In the genomic region with DNA sequence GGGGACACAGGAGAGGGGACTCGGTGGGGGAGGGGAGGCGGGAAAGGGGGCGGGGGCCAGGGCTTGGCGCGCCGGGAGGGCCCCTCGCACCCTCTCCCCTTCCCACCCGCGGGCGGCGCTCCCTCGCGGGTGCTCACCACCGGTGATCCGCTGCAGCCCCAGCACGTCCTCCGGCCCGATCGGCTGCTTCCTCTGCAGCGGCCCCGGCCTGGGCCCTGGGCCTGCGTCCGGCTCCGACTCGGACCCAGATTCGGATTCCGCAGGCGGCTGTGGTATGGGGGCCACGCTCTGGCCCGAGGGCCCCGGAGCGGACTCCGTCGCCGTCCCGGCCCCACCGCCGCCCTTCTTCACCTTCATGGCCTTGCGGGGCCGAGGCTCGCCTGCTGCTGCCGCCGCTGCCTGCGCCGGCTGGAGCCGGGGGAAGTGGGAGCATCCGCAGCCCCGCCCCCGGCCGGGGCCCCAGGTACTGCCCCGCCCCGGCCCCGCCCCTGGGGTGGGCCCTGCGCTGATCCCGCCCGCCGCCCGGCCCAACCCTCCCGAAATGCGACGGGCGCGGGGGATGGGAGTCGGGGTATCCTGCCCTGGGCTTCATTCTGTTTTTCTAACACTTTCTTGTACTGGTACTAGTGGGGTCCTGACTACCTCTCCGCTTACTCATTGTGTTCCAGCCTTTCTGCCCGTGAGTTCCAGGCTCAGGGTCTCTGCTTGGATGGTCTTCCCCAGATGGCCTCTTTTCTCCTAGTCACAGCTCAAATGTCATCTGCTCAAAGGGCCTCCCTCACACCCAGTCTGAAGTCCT, we compare ENCODE assay signal across 8 cellular contexts. TPM values are rescaled to one million over a fixed set of nuclear protein-coding genes. Genes with fewer than 3 reads are reported as not detected.
DNase-seq lines count a peak whose midpoint lies in the region; ATAC-seq and TF ChIP-seq lines count a peak whose summit lies in the region.

Gene UNC119 (minus strand): TSS at position 424 of the 799 bp plus-strand sequence. CDS start 67 bp downstream, at position 357.

- H3K36me3 Mint-ChIP-seq in IgD-negative memory B cell = peaks cover 8% of the 10 kb centered on the region

- no peak for TF ChIP-seq CTCF in gastroesophageal sphincter (IDR thresholded peaks at IDR 0.05)
- TF ChIP-seq CTCF in neutrophil (IDR thresholded peaks at IDR 0.05) = peak; percentile 30
- TF ChIP-seq CTCF in subcutaneous adipose tissue (IDR thresholded peaks at IDR 0.05; ENCODE audit: low read depth) = no peak

- peak; percentile 85 for DNase-seq in CD1c-positive myeloid dendritic cell (ENCODE audit: extremely low spot score)
- DNase-seq in activated naive CD4-positive, alpha-beta T cell (lab: John Stamatoyannopoulos, UW) = peak in 3 of 4 experiments; percentile 37 to 77 (median 60)

- H3K36me3 ChIP-seq in gastroesophageal sphincter (peaks cover 0 to 48% of the 10 kb centered on the region in 2 donors), neutrophil (peaks cover 46% of the 10 kb centered on the region)

- H3K9me3 ChIP-seq in gastroesophageal sphincter (no peaks in the 10 kb centered on the region), neutrophil (no peaks in the 10 kb centered on the region)

- TF ChIP-seq EP300 in gastroesophageal sphincter (IDR thresholded peaks at IDR 0.05) = no peak

- TF ChIP-seq POLR2A in Raji (IDR thresholded peaks at IDR 0.05; ENCODE audit: insufficient read depth, low read depth, low read length) (peak; percentile 83), gastroesophageal sphincter (IDR thresholded peaks at IDR 0.05) (peak; percentile 50 to 55)

- 10 to 13% methylated on average over 2 to 4 of the region's 66 CpGs for WGBS in gastroesophageal sphincter (ENCODE audit: low coverage in 1 of 2), 2 donors

- H3K27me3 ChIP-seq in gastroesophageal sphincter (no peaks in the 10 kb centered on the region), neutrophil (no peaks in the 10 kb centered on the region)

- H3K4me3 Mint-ChIP-seq in IgD-negative memory B cell = peak within 1 kb of the TSS; percentile 77 to 99 (median 92)

- H3K9me3 Mint-ChIP-seq in IgD-negative memory B cell = no peaks in the 10 kb centered on the region

- peaks cover 42 to 48% (median 45%) of the 10 kb centered on the region in 3 donors for H3K4me1 Mint-ChIP-seq in IgD-negative memory B cell

- H3K27ac Mint-ChIP-seq in IgD-negative memory B cell = peak within 1 kb of the TSS; percentile 90 to 96 (median 90)

- H3K4me1 ChIP-seq in gastroesophageal sphincter (peaks cover 0 to 50% (median 16%) of the 10 kb centered on the region in 3 donors), neutrophil (ENCODE audit: control insufficient read depth in 1 of 2, insufficient read depth in 1 of 2, low read depth in 1 of 2, low read length in 1 of 2) (peaks cover 49 to 55% of the 10 kb centered on the region in 2 experiments)

- ATAC-seq in GM19452 (IDR thresholded peaks at IDR 0.05; ENCODE audit: unreplicated experiment) (peak; percentile 53), gastroesophageal sphincter (peak; percentile 93)

- peak within 1 kb of the TSS in 3 of 4 donors; percentile 78 to 80 (median 79) for H3K27ac ChIP-seq in gastroesophageal sphincter
- H3K27ac ChIP-seq in neutrophil = peak within 1 kb of the TSS; percentile 86

- peak within 1 kb of the TSS; percentile 88 to 91 for H3K4me3 ChIP-seq in gastroesophageal sphincter
- H3K4me3 ChIP-seq in neutrophil (ENCODE audit: low read depth in 1 of 2, low read length in 1 of 2) = peak within 1 kb of the TSS; percentile 74 to 99

- H3K27me3 Mint-ChIP-seq in IgD-negative memory B cell = no peaks in the 10 kb centered on the region

RNA-seq across cellular contexts. Expression of gene UNC119, which starts in this region (rescaled TPM):
- polyA plus RNA-seq in IgD-negative memory B cell = 69.5 TPM
- total RNA-seq in gastroesophageal sphincter (10 to 100 TPM; 17.5 to 28.7 (median 20.3) TPM), subcutaneous adipose tissue (10 to 100 TPM; 15.7 to 26.5 (median 20.8) TPM)

Comparison
In these comparisons a context has a peak if more than half of its experiments do, and no peak if none do; other contexts are left out.
1. Peak in every context shown above with its lines: DNase-seq, ATAC-seq, H3K4me3 ChIP-seq and H3K27ac ChIP-seq.